ENCODE assay signal across 20 cellular contexts in the genomic region with DNA sequence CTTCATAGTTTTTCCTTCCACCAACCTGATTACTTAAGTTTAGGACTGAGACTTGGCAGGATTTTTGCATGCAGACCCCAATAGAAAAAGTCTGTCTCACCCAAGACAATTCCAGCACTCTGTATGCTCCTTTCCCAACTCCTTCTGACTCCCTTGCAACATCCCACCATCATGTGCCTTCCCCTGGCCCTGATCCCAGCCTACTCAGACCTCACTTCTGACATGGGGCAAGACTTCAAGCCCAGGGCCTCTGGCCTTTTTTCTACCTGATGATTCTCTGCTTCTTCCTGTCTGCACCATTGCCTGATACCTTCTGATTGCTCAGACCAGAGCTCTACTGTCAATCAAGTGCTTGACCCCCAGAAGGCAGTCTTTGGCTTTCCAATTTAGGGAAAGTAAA.
DNase-seq lines count a peak whose midpoint lies in the region; ATAC-seq and TF ChIP-seq lines count a peak whose summit lies in the region.
"Had no signal": no experiment of that assay in that cellular context is flagged by ENCODE, and none has a peak within 500 bp of the region (broad histone marks: within the 10 kb centered on the region; RNA-seq: fewer than 3 reads in every experiment).

No MANE protein-coding gene starts in this region.

- H3K36me3 ChIP-seq in right atrium auricular region (no peaks in the 10 kb centered on the region), left ventricle myocardium inferior (no peaks in the 10 kb centered on the region)
- H3K36me3 ChIP-seq: adrenal gland had no signal

- TF ChIP-seq CTCF in right atrium auricular region (IDR thresholded peaks at IDR 0.05), result no peak
- TF ChIP-seq CTCF in left ventricle myocardium inferior (IDR thresholded peaks at IDR 0.05; ENCODE audit: borderline replicate concordance), result no peak
- TF ChIP-seq CTCF in nephron progenitor cell (IDR thresholded peaks at IDR 0.05), result no peak

- ATAC-seq in GM21526 (IDR thresholded peaks at IDR 0.05; ENCODE audit: low FRiP score, unreplicated experiment) (no peak), HG03039 (IDR thresholded peaks at IDR 0.05; ENCODE audit: unreplicated experiment) (no peak)
- ATAC-seq: A549; CD8-positive, alpha-beta T cell; left lobe of liver; stimulated activated naive CD8-positive, alpha-beta T cell treated with anti-CD3 and anti-CD28 coated beads, Interleukin-15, Interleukin-2, amounts not matched to agents 100 U/mL and 50 U/mL, for 24 hours had no signal

- intact Hi-C loops in left ventricle myocardium inferior (cut with micrococcal nuclease), result no loop called here

- H3K4me3 Mint-ChIP-seq in nephron progenitor cell, result no peak overlapping the region
- H3K4me3 Mint-ChIP-seq: CD8-positive, alpha-beta T cell had no signal

- no peaks in the 10 kb centered on the region for H3K4me1 Mint-ChIP-seq in nephron progenitor cell

- H3K4me3 ChIP-seq in right atrium auricular region (no peak overlapping the region), left ventricle myocardium inferior (no peak overlapping the region)
- H3K4me3 ChIP-seq: A549, adrenal gland had no signal

- H3K9me3 Mint-ChIP-seq in nephron progenitor cell, result no peaks in the 10 kb centered on the region
- H3K9me3 Mint-ChIP-seq: CD8-positive, alpha-beta T cell had no signal

- no peak overlapping the region for H3K27ac Mint-ChIP-seq in nephron progenitor cell
- H3K27ac Mint-ChIP-seq: CD8-positive, alpha-beta T cell had no signal

- peaks cover 5% of the 10 kb centered on the region for H3K27me3 Mint-ChIP-seq in nephron progenitor cell (ENCODE audit: low read depth, poor library complexity)

- H3K27ac ChIP-seq in right atrium auricular region (no peak overlapping the region), left ventricle myocardium inferior (replicated peaks) (no peak overlapping the region), epithelial cell of prostate (peak overlapping the region; percentile 96)
- H3K27ac ChIP-seq: adrenal gland had no signal

- peak; percentile 63 for DNase-seq in right atrium auricular region (ENCODE audit: low spot score)
- no peak for DNase-seq in left ventricle myocardium inferior
- DNase-seq in epithelial cell of prostate (ENCODE audit: low read depth, low spot score), result no peak
- DNase-seq in kidney tubule cell (ENCODE audit: low spot score), result peak; percentile 26
- no peak for DNase-seq in nephron progenitor cell
- no peak for DNase-seq in KBM-7
- DNase-seq: activated CD4-positive, CD25-positive, alpha-beta regulatory T cell; CD8-positive, alpha-beta T cell; DND-41; KG1; NCI-H1436; NCI-H345; SIG-M5; stimulated activated naive CD8-positive, alpha-beta T cell treated with anti-CD3 and anti-CD28 coated beads, Interleukin-15, Interleukin-2, amounts not matched to agents 100 U/mL and 50 U/mL, for 24 hours; T-helper 2 cell had no signal

- no peaks in the 10 kb centered on the region for H3K9me3 ChIP-seq in right atrium auricular region
- no peaks in the 10 kb centered on the region for H3K9me3 ChIP-seq in left ventricle myocardium inferior (replicated peaks)
- H3K9me3 ChIP-seq: A549, adrenal gland had no signal

- H3K36me3 Mint-ChIP-seq in nephron progenitor cell (ENCODE audit: low read depth), result no peaks in the 10 kb centered on the region
- H3K36me3 Mint-ChIP-seq: CD8-positive, alpha-beta T cell had no signal

- H3K4me1 ChIP-seq in right atrium auricular region (no peaks in the 10 kb centered on the region), left ventricle myocardium inferior (no peaks in the 10 kb centered on the region)
- H3K4me1 ChIP-seq: adrenal gland had no signal

- in situ Hi-C loops in KBM-7 (cut with MboI; ENCODE audit: low pct_unique_long_range_greater_than_20kb, low sequenced_read_pairs), result no loop called here

- no peaks in the 10 kb centered on the region for H3K27me3 ChIP-seq in right atrium auricular region
- H3K27me3 ChIP-seq in left ventricle myocardium inferior (ENCODE audit: low read depth), result no peaks in the 10 kb centered on the region
- H3K27me3 ChIP-seq: adrenal gland had no signal

Comparison
In these comparisons a context has a peak if more than half of its experiments do, and no peak if none do; other contexts are left out.
1. DNase-seq: peak in right atrium auricular region (single experiment) and kidney tubule cell (single experiment); none in left ventricle myocardium inferior (single experiment), epithelial cell of prostate (single experiment), nephron progenitor cell (single experiment) and KBM-7 (single experiment).